Comparison of ENCODE assay signal across 8 cellular contexts in genomic region chr13:19927117-19927734, GRCh38. TPM values are rescaled to one million over a fixed set of nuclear protein-coding genes. Genes with fewer than 3 reads are reported as not detected.
DNase-seq lines count a peak whose midpoint lies in the region; ATAC-seq, FAIRE-seq and TF ChIP-seq lines count a peak whose summit lies in the region.

No MANE protein-coding gene starts in this region.

- H3K27me3 Mint-ChIP-seq in T-helper 17 cell, result no peaks in the 10 kb centered on the region
- no peaks in the 10 kb centered on the region for H3K27me3 Mint-ChIP-seq in activated CD4-positive, alpha-beta memory T cell treated with anti-CD3 and anti-CD28 coated beads, Interleukin-2, amount 10 ng/mL, durations not matched to agents 7 days and 5 days

- no peaks in the 10 kb centered on the region for H3K9me3 Mint-ChIP-seq in activated CD4-positive, alpha-beta memory T cell treated with anti-CD3 and anti-CD28 coated beads, Interleukin-2, amount 10 ng/mL, durations not matched to agents 7 days and 5 days

- H3K36me3 Mint-ChIP-seq in T-helper 17 cell (ENCODE audit: low read depth), result no peaks in the 10 kb centered on the region
- H3K36me3 Mint-ChIP-seq in activated CD4-positive, alpha-beta memory T cell treated with anti-CD3 and anti-CD28 coated beads, Interleukin-2, amount 10 ng/mL, durations not matched to agents 7 days and 5 days (ENCODE audit: low read depth), result no peaks in the 10 kb centered on the region

- H3K4me3 Mint-ChIP-seq in T-helper 17 cell, result no peak overlapping the region
- no peak overlapping the region for H3K4me3 Mint-ChIP-seq in activated CD4-positive, alpha-beta memory T cell treated with anti-CD3 and anti-CD28 coated beads, Interleukin-2, amount 10 ng/mL, durations not matched to agents 7 days and 5 days

- POLR2A ChIA-PET in BJ (lab: Charles Lee), result no interaction called here
- POLR2A ChIA-PET in activated CD4-positive, alpha-beta memory T cell treated with anti-CD3 and anti-CD28 coated beads, Interleukin-2, amount 10 ng/mL, durations not matched to agents 7 days and 5 days (lab: Charles Lee), result no interaction called here

- H3K4me3 ChIP-seq in BJ (ENCODE audit: low read depth, low read length), result no peak overlapping the region

- no peaks in the 10 kb centered on the region for H3K27me3 ChIP-seq in BJ (ENCODE audit: control insufficient read depth, insufficient read depth, low read length)

- peaks cover 3% of the 10 kb centered on the region for H3K4me1 Mint-ChIP-seq in T-helper 17 cell
- H3K4me1 Mint-ChIP-seq in activated CD4-positive, alpha-beta memory T cell treated with anti-CD3 and anti-CD28 coated beads, Interleukin-2, amount 10 ng/mL, durations not matched to agents 7 days and 5 days, result no peaks in the 10 kb centered on the region

- peak; percentile 9 for DNase-seq in BJ (ENCODE audit: low read depth)
- peak; percentile 5 for DNase-seq in HPDE6-E6E7 (ENCODE audit: extremely low spot score)
- DNase-seq in T-helper 17 cell, result no peak
- no peak for DNase-seq in activated CD4-positive, alpha-beta memory T cell treated with anti-CD3 and anti-CD28 coated beads, Interleukin-2, amount 10 ng/mL, durations not matched to agents 7 days and 5 days
- no peak for DNase-seq in stimulated activated CD8-positive, alpha-beta memory T cell treated with anti-CD3 and anti-CD28 coated beads, Interleukin-4, amount 100 ng/mL, for 48 hours
- no peak for DNase-seq in activated T-cell treated with anti-CD3 and anti-CD28 coated beads, Interleukin-2, amount 50 U/mL, for 48 hours
- DNase-seq in mucosa of gallbladder (ENCODE audit: low spot score), result no peak

- no peak overlapping the region for H3K27ac Mint-ChIP-seq in T-helper 17 cell
- H3K27ac Mint-ChIP-seq in activated CD4-positive, alpha-beta memory T cell treated with anti-CD3 and anti-CD28 coated beads, Interleukin-2, amount 10 ng/mL, durations not matched to agents 7 days and 5 days, result no peak overlapping the region

- CTCF ChIA-PET in BJ (lab: Yijun Ruan, JAX), result interaction anchor here (0.6 to 1.7 kb wide), 9 partner anchors 11 to 1269 kb away, joined by 3 to 11 read pairs (median 4); partner anchors contain the start of gene GJA3
- CTCF ChIA-PET in activated CD4-positive, alpha-beta memory T cell treated with anti-CD3 and anti-CD28 coated beads, Interleukin-2, amount 10 ng/mL, durations not matched to agents 7 days and 5 days (lab: Charles Lee), result interaction anchor here (1.2 to 1.8 kb wide), 3 partner anchors 62 to 270 kb away, joined by 3 to 4 read pairs (median 3); partner anchors contain the start of gene GJA3

- FAIRE-seq in islet of Langerhans (lab: Jason Lieb, UNC), result peak; percentile 96

- ATAC-seq in T-helper 17 cell, result peak; percentile 51

- H3K9me3 ChIP-seq in T-helper 17 cell (ENCODE audit: control insufficient read depth, low read length, poor library complexity, severe bottlenecking), result no peaks in the 10 kb centered on the region

- TF ChIP-seq CTCF in BJ (IDR thresholded peaks at IDR 0.05; ENCODE audit: insufficient read depth, low read depth, low read length), result peak; percentile 50

- no peaks in the 10 kb centered on the region for H3K36me3 ChIP-seq in BJ (ENCODE audit: control insufficient read depth, insufficient read depth, low read length)

RNA-seq across cellular contexts. Expression of gene ZMYM2, which starts 31.3 kb away (rescaled TPM):
- 11.6 and 29.5 TPM in 2 replicates for polyA plus RNA-seq in BJ (2011; rRNA removed)
- polyA minus RNA-seq in BJ (2011; rRNA and poly(A)+ RNA removed), result 22.2 and 23.1 TPM in 2 replicates
- 100 to 1,000 TPM; 103 to 115 TPM for total RNA-seq in T-helper 17 cell
- 10 to 100 TPM; 61.8 TPM for total RNA-seq in activated CD4-positive, alpha-beta memory T cell treated with anti-CD3 and anti-CD28 coated beads, Interleukin-2, amount 10 ng/mL, durations not matched to agents 7 days and 5 days
- 75.1 TPM for total RNA-seq in mucosa of gallbladder

Comparison
In these comparisons a context has a peak if more than half of its experiments do, and no peak if none do; other contexts are left out.
1. DNase-seq: peak in BJ (single experiment) and HPDE6-E6E7 (single experiment); none in T-helper 17 cell (0 of 3), activated CD4-positive, alpha-beta memory T cell treated with anti-CD3 and anti-CD28 coated beads, Interleukin-2, amount 10 ng/mL, durations not matched to agents 7 days and 5 days (single experiment), stimulated activated CD8-positive, alpha-beta memory T cell treated with anti-CD3 and anti-CD28 coated beads, Interleukin-4, amount 100 ng/mL, for 48 hours (single experiment), activated T-cell treated with anti-CD3 and anti-CD28 coated beads, Interleukin-2, amount 50 U/mL, for 48 hours (0 of 2) and mucosa of gallbladder (single experiment).